9 cellular contexts compared by ENCODE assay signal in the genomic region with DNA sequence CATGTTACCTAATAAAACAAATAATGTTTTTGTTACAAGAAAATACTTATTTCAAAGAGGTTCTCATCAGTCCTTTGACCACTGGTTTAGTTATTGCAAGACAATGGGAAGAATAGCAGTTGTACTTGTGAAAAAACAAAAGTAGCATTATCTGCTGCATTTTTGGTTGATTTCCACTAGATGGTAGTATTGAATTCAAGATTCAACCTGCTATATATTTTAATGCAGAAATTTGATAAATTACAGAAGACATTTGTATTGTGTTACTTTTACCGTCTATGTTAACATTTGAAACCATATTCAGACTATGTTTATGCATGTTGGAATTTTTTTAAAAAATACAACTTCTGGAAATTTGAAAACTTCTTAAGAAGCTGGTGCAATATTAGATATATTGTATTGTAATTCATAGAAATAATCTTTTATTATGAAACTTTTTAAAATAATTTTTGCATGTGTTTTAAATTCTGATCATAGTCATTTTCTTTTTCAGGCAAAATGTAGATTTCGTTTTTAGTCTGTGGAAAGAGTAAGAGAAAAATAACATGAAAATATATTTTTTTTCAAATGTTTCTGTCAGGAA. TPM values are rescaled to one million over a fixed set of nuclear protein-coding genes. Genes with fewer than 3 reads are reported as not detected.
DNase-seq lines count a peak whose midpoint lies in the region; ATAC-seq, FAIRE-seq and TF ChIP-seq lines count a peak whose summit lies in the region.
"Had no signal": no experiment of that assay in that cellular context is flagged by ENCODE, and none has a peak within 500 bp of the region (broad histone marks: within the 10 kb centered on the region; RNA-seq: fewer than 3 reads in every experiment).

No MANE protein-coding gene starts in this region.

- no peaks in the 10 kb centered on the region for H3K4me1 Mint-ChIP-seq in activated T-helper 17 cell treated with anti-CD3 and anti-CD28 coated beads, Interleukin-2, amount 50 U/mL, for 72 hours

- no peaks in the 10 kb centered on the region for H3K36me3 Mint-ChIP-seq in activated T-helper 17 cell treated with anti-CD3 and anti-CD28 coated beads, Interleukin-2, amount 50 U/mL, for 72 hours (ENCODE audit: low read depth)

- no peaks in the 10 kb centered on the region for H3K4me1 ChIP-seq in keratinocyte (ENCODE audit: control insufficient read depth, extremely low read depth, insufficient read depth, low read length)
- H3K4me1 ChIP-seq in left lung = no peaks in the 10 kb centered on the region

- H3K9me3 Mint-ChIP-seq in activated T-helper 17 cell treated with anti-CD3 and anti-CD28 coated beads, Interleukin-2, amount 50 U/mL, for 72 hours = no peaks in the 10 kb centered on the region
- H3K9me3 Mint-ChIP-seq: dendritic cell treated with granulocyte-macrophage colony-stimulating factor and Interleukin-4, amounts not matched to agents 40 ng/mL and 50 ng/mL, for 4 days had no signal

- dilution Hi-C loops in keratinocyte (cut with MboI; ENCODE audit: extremely low pct_ligation_motif_present, low sequenced_read_pairs) = loop anchor here (25.0 kb wide), 1 partner anchor 186 kb away; no protein-coding TSS in a partner anchor

- H3K36me3 ChIP-seq in keratinocyte (ENCODE audit: control insufficient read depth in 2 of 2, extremely low read depth in 1 of 2, insufficient read depth in 2 of 2, low read length in 2 of 2) = no peaks in the 10 kb centered on the region
- no peaks in the 10 kb centered on the region for H3K36me3 ChIP-seq in left lung

- H3K27ac ChIP-seq in keratinocyte (ENCODE audit: control insufficient read depth, insufficient read depth, low read length) = no peak overlapping the region
- H3K27ac ChIP-seq in left lung = no peak overlapping the region

- TF ChIP-seq CTCF in GM20000 (IDR thresholded peaks at IDR 0.05; ENCODE audit: extremely low read depth, missing control alignments) (peak; percentile 29), keratinocyte (optimal IDR thresholded peaks at IDR 0.05 in 1 of 3, IDR thresholded peaks at IDR 0.05 in 1 of 3, conservative IDR thresholded peaks at IDR 0.05 in 1 of 3; ENCODE audit: extremely low read depth in 1 of 3, insufficient read depth in 2 of 3, low read length in 3 of 3) (peak in 2 of 3 experiments; percentile 29 to 48), left lung (IDR thresholded peaks at IDR 0.05) (peak in 1 of 2 donors; percentile 51)

- H4K20me1 ChIP-seq in keratinocyte (ENCODE audit: control insufficient read depth, extremely low read depth, insufficient read depth, low read length) = no peaks in the 10 kb centered on the region

- no peak overlapping the region for H3K27ac Mint-ChIP-seq in activated T-helper 17 cell treated with anti-CD3 and anti-CD28 coated beads, Interleukin-2, amount 50 U/mL, for 72 hours
- H3K27ac Mint-ChIP-seq: dendritic cell treated with granulocyte-macrophage colony-stimulating factor and Interleukin-4, amounts not matched to agents 40 ng/mL and 50 ng/mL, for 4 days had no signal

- H2AFZ ChIP-seq in keratinocyte (ENCODE audit: control insufficient read depth, low read length) = no peak overlapping the region

- intact Hi-C loops in left lung (cut with DNase I) = no loop called here

- H3K9me3 ChIP-seq in keratinocyte (ENCODE audit: control insufficient read depth, low read depth, low read length) = no peaks in the 10 kb centered on the region
- no peaks in the 10 kb centered on the region for H3K9me3 ChIP-seq in left lung

- ATAC-seq in SK-N-SH treated with all-trans-retinoic acid at 6 μM for 48 hours = peak; percentile 32
- no peak for ATAC-seq in left lung
- ATAC-seq in activated T-helper 17 cell treated with anti-CD3 and anti-CD28 coated beads, Interleukin-2, amount 50 U/mL, for 72 hours (replicated peaks) = no peak
- no peak for ATAC-seq in GM19395 (IDR thresholded peaks at IDR 0.05; ENCODE audit: unreplicated experiment)

- DNase-seq in AG20443 (ENCODE audit: low spot score) (peak; percentile 27), GM20000 (ENCODE audit: low spot score) (peak; percentile 8), keratinocyte (ENCODE audit: low read depth, low spot score) (peak; percentile 1), left lung (no peak), KG1 (lab: John Stamatoyannopoulos, UW) (no peak)

- H3K27me3 ChIP-seq in keratinocyte (ENCODE audit: control insufficient read depth, extremely low read depth, insufficient read depth, low read length) (no peaks in the 10 kb centered on the region), left lung (no peaks in the 10 kb centered on the region)

- H3K4me3 Mint-ChIP-seq in activated T-helper 17 cell treated with anti-CD3 and anti-CD28 coated beads, Interleukin-2, amount 50 U/mL, for 72 hours = no peak overlapping the region
- H3K4me3 Mint-ChIP-seq: dendritic cell treated with granulocyte-macrophage colony-stimulating factor and Interleukin-4, amounts not matched to agents 40 ng/mL and 50 ng/mL, for 4 days had no signal

- H3K9ac ChIP-seq in keratinocyte (ENCODE audit: control insufficient read depth, extremely low read depth, insufficient read depth, low read length) = no peak overlapping the region

- no peaks in the 10 kb centered on the region for H3K9me1 ChIP-seq in keratinocyte (ENCODE audit: control insufficient read depth, extremely low read depth, insufficient read depth, low read length)

- H3K79me2 ChIP-seq in keratinocyte (ENCODE audit: control insufficient read depth, insufficient read depth, low read length) = no peaks in the 10 kb centered on the region

- no peak for FAIRE-seq in keratinocyte (lab: Jason Lieb, UNC)

- H3K27me3 Mint-ChIP-seq in activated T-helper 17 cell treated with anti-CD3 and anti-CD28 coated beads, Interleukin-2, amount 50 U/mL, for 72 hours = no peaks in the 10 kb centered on the region
- H3K27me3 Mint-ChIP-seq: dendritic cell treated with granulocyte-macrophage colony-stimulating factor and Interleukin-4, amounts not matched to agents 40 ng/mL and 50 ng/mL, for 4 days had no signal

- no peak overlapping the region for H3K4me2 ChIP-seq in keratinocyte (ENCODE audit: control insufficient read depth, extremely low read depth, insufficient read depth, low read depth, low read length)

- H3K4me3 ChIP-seq in keratinocyte (ENCODE audit: control insufficient read depth in 2 of 3, extremely low read depth in 1 of 3, insufficient read depth in 2 of 3, low read depth in 1 of 3, low read length in 3 of 3) = no peak overlapping the region
- H3K4me3 ChIP-seq in left lung = no peak overlapping the region

TF ChIP-seq in SK-N-SH treated with all-trans-retinoic acid at 6 μM for 48 hours, 23 proteins besides CTCF, POLR2A, EP300 and RAD21:
- TF ChIP-seq ZFP30 (CRISPR knock-in tag; IDR thresholded peaks at IDR 0.05) = no peak
- no peak for TF ChIP-seq ZNF565 (CRISPR knock-in tag; conservative IDR thresholded peaks at IDR 0.05; ENCODE audit: low read depth)
- TF ChIP-seq SNAI2 (CRISPR knock-in tag; IDR thresholded peaks at IDR 0.05) = no peak
- no peak for TF ChIP-seq ZC3H10 (CRISPR knock-in tag; IDR thresholded peaks at IDR 0.05)
- TF ChIP-seq, protein P1, sequence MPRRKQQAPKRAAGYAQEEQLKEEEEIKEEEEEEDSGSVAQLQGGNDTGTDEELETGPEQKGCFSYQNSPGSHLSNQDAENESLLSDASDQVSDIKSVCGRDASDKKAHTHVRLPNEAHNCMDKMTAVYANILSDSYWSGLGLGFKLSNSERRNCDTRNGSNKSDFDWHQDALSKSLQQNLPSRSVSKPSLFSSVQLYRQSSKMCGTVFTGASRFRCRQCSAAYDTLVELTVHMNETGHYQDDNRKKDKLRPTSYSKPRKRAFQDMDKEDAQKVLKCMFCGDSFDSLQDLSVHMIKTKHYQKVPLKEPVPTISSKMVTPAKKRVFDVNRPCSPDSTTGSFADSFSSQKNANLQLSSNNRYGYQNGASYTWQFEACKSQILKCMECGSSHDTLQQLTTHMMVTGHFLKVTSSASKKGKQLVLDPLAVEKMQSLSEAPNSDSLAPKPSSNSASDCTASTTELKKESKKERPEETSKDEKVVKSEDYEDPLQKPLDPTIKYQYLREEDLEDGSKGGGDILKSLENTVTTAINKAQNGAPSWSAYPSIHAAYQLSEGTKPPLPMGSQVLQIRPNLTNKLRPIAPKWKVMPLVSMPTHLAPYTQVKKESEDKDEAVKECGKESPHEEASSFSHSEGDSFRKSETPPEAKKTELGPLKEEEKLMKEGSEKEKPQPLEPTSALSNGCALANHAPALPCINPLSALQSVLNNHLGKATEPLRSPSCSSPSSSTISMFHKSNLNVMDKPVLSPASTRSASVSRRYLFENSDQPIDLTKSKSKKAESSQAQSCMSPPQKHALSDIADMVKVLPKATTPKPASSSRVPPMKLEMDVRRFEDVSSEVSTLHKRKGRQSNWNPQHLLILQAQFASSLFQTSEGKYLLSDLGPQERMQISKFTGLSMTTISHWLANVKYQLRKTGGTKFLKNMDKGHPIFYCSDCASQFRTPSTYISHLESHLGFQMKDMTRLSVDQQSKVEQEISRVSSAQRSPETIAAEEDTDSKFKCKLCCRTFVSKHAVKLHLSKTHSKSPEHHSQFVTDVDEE (CRISPR knock-in tag; IDR thresholded peaks at IDR 0.05) = no peak
TF ChIP-seq in SK-N-SH treated with all-trans-retinoic acid at 6 μM for 48 hours: peak in this region for 0.

RNA-seq across cellular contexts. Expression of a gene that starts 56.4 kb away (rescaled TPM):
- polyA plus RNA-seq in keratinocyte = 32.6 to 59.3 TPM (median 39.8 TPM) in 3 replicates
- polyA plus RNA-seq in keratinocyte (2011; ENCODE audit: low read depth) = 43.0 TPM
- polyA plus RNA-seq in keratinocyte (2011; cell fraction: cytosol; rRNA removed) = 21.8 and 37.9 TPM in 2 replicates
- polyA plus RNA-seq in keratinocyte (2011; cell fraction: nucleus; rRNA removed) = 41.3 and 53.2 TPM in 2 replicates
- 51.2 and 82.7 TPM in 2 replicates for polyA plus RNA-seq in keratinocyte (2012; ENCODE audit: low replicate concordance)
- polyA minus RNA-seq in keratinocyte = 10.6 to 34.3 TPM (median 18.9 TPM) in 3 replicates
- 93.6 TPM for polyA minus RNA-seq in keratinocyte (2011; cell fraction: cytosol; rRNA and poly(A)+ RNA removed)
- polyA minus RNA-seq in keratinocyte (2011; cell fraction: nucleus; rRNA and poly(A)+ RNA removed) = 49.7 and 59.7 TPM in 2 replicates
- total RNA-seq in left lung = 100 to 1,000 TPM; 137 to 203 TPM
- 100 to 1,000 TPM; 105 to 153 TPM for total RNA-seq in activated T-helper 17 cell treated with anti-CD3 and anti-CD28 coated beads, Interleukin-2, amount 50 U/mL, for 72 hours

Comparison
In these comparisons a context has a peak if more than half of its experiments do, and no peak if none do; other contexts are left out.
1. DNase-seq: peak in AG20443 (single experiment), GM20000 (single experiment) and keratinocyte (single experiment); none in left lung (0 of 2) and KG1 (single experiment).